In the genomic region with DNA sequence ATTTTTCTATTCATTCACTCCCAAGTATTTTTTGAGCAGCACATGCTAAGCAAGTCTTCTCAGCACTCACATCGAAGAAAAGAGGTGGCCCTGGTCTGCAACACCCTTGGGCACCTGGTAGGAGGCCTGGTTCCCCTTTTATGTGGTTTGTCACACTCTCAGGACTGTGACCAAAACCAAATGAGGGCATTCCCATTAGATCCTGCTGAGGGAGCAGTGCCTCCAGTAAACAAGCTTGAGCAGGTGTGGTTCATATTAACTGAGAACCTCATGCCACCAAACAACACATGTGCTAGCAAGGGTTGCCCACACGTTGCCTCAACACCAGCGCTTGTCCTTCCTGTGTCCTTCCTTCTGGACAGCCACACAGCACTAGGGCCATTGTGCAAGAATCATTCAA, we compare ENCODE assay signal across 9 cellular contexts. TPM values are rescaled to one million over a fixed set of nuclear protein-coding genes. Genes with fewer than 3 reads are reported as not detected.
DNase-seq lines count a peak whose midpoint lies in the region; ATAC-seq and TF ChIP-seq lines count a peak whose summit lies in the region.
"Had no signal": no experiment of that assay in that cellular context is flagged by ENCODE, and none has a peak within 500 bp of the region (broad histone marks: within the 10 kb centered on the region; RNA-seq: fewer than 3 reads in every experiment).

No MANE protein-coding gene starts in this region.

- H3K27me3 Mint-ChIP-seq in nephron progenitor cell (ENCODE audit: low read depth, poor library complexity) = peaks cover 3% of the 10 kb centered on the region

- H3K9me3 Mint-ChIP-seq in stimulated activated effector memory CD8-positive, alpha-beta T cell treated with anti-CD3 and anti-CD28 coated beads, Interleukin-12 subunit alpha, Interleukin-12 subunit beta, amount 100 ng/mL, for 72 hours = no peaks in the 10 kb centered on the region
- H3K9me3 Mint-ChIP-seq in nephron progenitor cell = peaks cover 14% of the 10 kb centered on the region

- H3K4me1 Mint-ChIP-seq in stimulated activated effector memory CD8-positive, alpha-beta T cell treated with anti-CD3 and anti-CD28 coated beads, Interleukin-12 subunit alpha, Interleukin-12 subunit beta, amount 100 ng/mL, for 72 hours = no peaks in the 10 kb centered on the region
- peaks cover 5% of the 10 kb centered on the region for H3K4me1 Mint-ChIP-seq in nephron progenitor cell

- H3K36me3 Mint-ChIP-seq in stimulated activated effector memory CD8-positive, alpha-beta T cell treated with anti-CD3 and anti-CD28 coated beads, Interleukin-12 subunit alpha, Interleukin-12 subunit beta, amount 100 ng/mL, for 72 hours = no peaks in the 10 kb centered on the region
- H3K36me3 Mint-ChIP-seq in nephron progenitor cell (ENCODE audit: low read depth) = no peaks in the 10 kb centered on the region

- H3K4me1 ChIP-seq in testis = no peaks in the 10 kb centered on the region

- no peak overlapping the region for H3K27ac Mint-ChIP-seq in stimulated activated effector memory CD8-positive, alpha-beta T cell treated with anti-CD3 and anti-CD28 coated beads, Interleukin-12 subunit alpha, Interleukin-12 subunit beta, amount 100 ng/mL, for 72 hours
- no peak overlapping the region for H3K27ac Mint-ChIP-seq in nephron progenitor cell

- TF ChIP-seq CTCF in testis (IDR thresholded peaks at IDR 0.05) (no peak), nephron progenitor cell (IDR thresholded peaks at IDR 0.05) (no peak)

- intact Hi-C loops in testis (cut with DNase I; ENCODE audit: low total_unique reads) = no loop called here

- no peak for TF ChIP-seq POLR2A in testis (IDR thresholded peaks at IDR 0.05)

- H3K4me3 Mint-ChIP-seq in stimulated activated effector memory CD8-positive, alpha-beta T cell treated with anti-CD3 and anti-CD28 coated beads, Interleukin-12 subunit alpha, Interleukin-12 subunit beta, amount 100 ng/mL, for 72 hours = no peak overlapping the region
- H3K4me3 Mint-ChIP-seq in nephron progenitor cell = no peak overlapping the region

- H3K27me3 ChIP-seq in testis = no peaks in the 10 kb centered on the region

- no peak overlapping the region for H3K27ac ChIP-seq in testis

- H3K4me3 ChIP-seq in testis = no peak overlapping the region

- DNase-seq in NCI-H2196 (lab: John Stamatoyannopoulos, UW; ENCODE audit: unreplicated experiment) (peak; percentile 9), NCI-H2196 treated with DMSO at 0.1 percent for 48 hours (lab: John Stamatoyannopoulos, UW; ENCODE audit: unreplicated experiment) (no peak), NCI-H2107 treated with DMSO at 0.1 percent for 48 hours (lab: John Stamatoyannopoulos, UW; ENCODE audit: unreplicated experiment) (peak; percentile 21), testis (no peak), nephron progenitor cell (no peak)
- DNase-seq in stimulated activated effector memory CD8-positive, alpha-beta T cell treated with anti-CD3 and anti-CD28 coated beads, Interleukin-12 subunit alpha, Interleukin-12 subunit beta, amount 100 ng/mL, for 72 hours (ENCODE audit: low spot score in 2 of 2) = no peak
- DNase-seq in activated T-cell treated with anti-CD3 and anti-CD28 coated beads, Interleukin-2, amount 50 U/mL, for 48 hours = no peak

- no peaks in the 10 kb centered on the region for H3K36me3 ChIP-seq in testis (ENCODE audit: low read depth, missing control alignments)

- peak; percentile 85 for ATAC-seq in HG02852 (IDR thresholded peaks at IDR 0.05; ENCODE audit: unreplicated experiment)
- ATAC-seq in stimulated activated effector memory CD8-positive, alpha-beta T cell treated with anti-CD3 and anti-CD28 coated beads, Interleukin-12 subunit alpha, Interleukin-12 subunit beta, amount 100 ng/mL, for 72 hours = peak; percentile 24

- WGBS in testis, 2 donors = 83 to 88% methylated on average over 3 of the region's 3 CpGs

- no peaks in the 10 kb centered on the region for H3K9me3 ChIP-seq in testis

RNA-seq across cellular contexts. Expression of a gene that starts 26.9 kb away (rescaled TPM):
- total RNA-seq in testis = 10 to 100 TPM; 30.8 to 51.1 TPM
- 22.0 TPM for polyA plus RNA-seq in testis (ENCODE audit: insufficient read depth, low read depth, low replicate concordance)
- polyA plus RNA-seq: AG04450 had no signal

Comparison
In these comparisons a context has a peak if more than half of its experiments do, and no peak if none do; other contexts are left out.
1. DNase-seq: peak in NCI-H2196 (single experiment) and NCI-H2107 treated with DMSO at 0.1 percent for 48 hours (single experiment); none in NCI-H2196 treated with DMSO at 0.1 percent for 48 hours (single experiment), stimulated activated effector memory CD8-positive, alpha-beta T cell treated with anti-CD3 and anti-CD28 coated beads, Interleukin-12 subunit alpha, Interleukin-12 subunit beta, amount 100 ng/mL, for 72 hours (0 of 2), testis (single experiment), activated T-cell treated with anti-CD3 and anti-CD28 coated beads, Interleukin-2, amount 50 U/mL, for 48 hours (0 of 2) and nephron progenitor cell (single experiment).